Comparison of ENCODE assay signal across 11 cellular contexts in genomic region chr9:94799578-94800264, GRCh38.
DNase-seq lines count a peak whose midpoint lies in the region; TF ChIP-seq lines count a peak whose summit lies in the region.
"Had no signal": no experiment of that assay in that cellular context is flagged by ENCODE, and none has a peak within 500 bp of the region (broad histone marks: within the 10 kb centered on the region; RNA-seq: fewer than 3 reads in every experiment).

No MANE protein-coding gene starts in this region.

- no peaks in the 10 kb centered on the region for H3K9me3 ChIP-seq in MG63
- no peaks in the 10 kb centered on the region for H3K9me3 ChIP-seq in tibial artery

- intact Hi-C loops in tibial artery (cut with DNase I; ENCODE audit: low total_unique reads): no loop called here

- H3K4me1 ChIP-seq in tibial artery: peaks cover 0 to 84% (median 30%) of the 10 kb centered on the region in 4 donors

- H3K27me3 ChIP-seq in MG63 (no peaks in the 10 kb centered on the region), layer of hippocampus (ENCODE audit: control insufficient read depth, insufficient read depth, low read length) (no peaks in the 10 kb centered on the region), tibial artery (no peaks in the 10 kb centered on the region)

- peak; percentile 32 for DNase-seq in MG63
- DNase-seq in cardiac fibroblast (ENCODE audit: low read depth in 2 of 2): peak; percentile 63 to 76
- no peak for DNase-seq in tibial artery
- DNase-seq in NCI-H69 (lab: John Stamatoyannopoulos, UW): no peak
- DNase-seq in COLO668 (lab: John Stamatoyannopoulos, UW; ENCODE audit: unreplicated experiment): no peak
- no peak for DNase-seq in stimulated activated CD4-positive, alpha-beta T cell treated with anti-CD3 and anti-CD28 coated beads, Interleukin-1b, Interleukin-23, amount 100 ng/mL, for 48 hours
- no peak for DNase-seq in anterior cingulate cortex (lab: John Stamatoyannopoulos, UW)
- DNase-seq: activated T-cell treated with anti-CD3 and anti-CD28 coated beads, Interleukin-2, amount 50 U/mL, for 48 hours; NCI-H1436; T-cell had no signal

- peak overlapping the region; percentile 35 for H3K27ac ChIP-seq in layer of hippocampus (ENCODE audit: low read depth, low read length)
- H3K27ac ChIP-seq in tibial artery: peak overlapping the region; percentile 71 to 73

- no peak overlapping the region for H3K4me3 ChIP-seq in MG63
- H3K4me3 ChIP-seq in cardiac fibroblast (replicated peaks in 1 of 2; ENCODE audit: low read depth in 2 of 2, low read length in 2 of 2): no peak overlapping the region
- H3K4me3 ChIP-seq in tibial artery: peak overlapping the region; percentile 11 to 31

- H3K36me3 ChIP-seq in MG63 (peaks cover 12% of the 10 kb centered on the region), tibial artery (peaks cover 0 to 5% (median 0%) of the 10 kb centered on the region in 3 donors)

- TF ChIP-seq CTCF in cardiac fibroblast (IDR thresholded peaks at IDR 0.05; ENCODE audit: low read depth, low read length) (no peak), tibial artery (IDR thresholded peaks at IDR 0.05) (no peak)

Comparison
In these comparisons a context has a peak if more than half of its experiments do, and no peak if none do; other contexts are left out.
1. DNase-seq: peak in MG63 (single experiment) and cardiac fibroblast (2 of 2); none in tibial artery (0 of 2), NCI-H69 (single experiment), COLO668 (single experiment), stimulated activated CD4-positive, alpha-beta T cell treated with anti-CD3 and anti-CD28 coated beads, Interleukin-1b, Interleukin-23, amount 100 ng/mL, for 48 hours (single experiment) and anterior cingulate cortex (0 of 58).
2. H3K4me3 ChIP-seq: peak in tibial artery (2 of 2); none in MG63 (single experiment) and cardiac fibroblast (0 of 2).